1 cellular context compared by ENCODE assay signal in genomic region chr14:77104393-77104792, GRCh38.
TF ChIP-seq lines count a peak whose summit lies in the region.

No MANE protein-coding gene starts in this region.

TF ChIP-seq in K562, 482 proteins besides CTCF, POLR2A, EP300 and RAD21:
- TF ChIP-seq, protein P1, sequence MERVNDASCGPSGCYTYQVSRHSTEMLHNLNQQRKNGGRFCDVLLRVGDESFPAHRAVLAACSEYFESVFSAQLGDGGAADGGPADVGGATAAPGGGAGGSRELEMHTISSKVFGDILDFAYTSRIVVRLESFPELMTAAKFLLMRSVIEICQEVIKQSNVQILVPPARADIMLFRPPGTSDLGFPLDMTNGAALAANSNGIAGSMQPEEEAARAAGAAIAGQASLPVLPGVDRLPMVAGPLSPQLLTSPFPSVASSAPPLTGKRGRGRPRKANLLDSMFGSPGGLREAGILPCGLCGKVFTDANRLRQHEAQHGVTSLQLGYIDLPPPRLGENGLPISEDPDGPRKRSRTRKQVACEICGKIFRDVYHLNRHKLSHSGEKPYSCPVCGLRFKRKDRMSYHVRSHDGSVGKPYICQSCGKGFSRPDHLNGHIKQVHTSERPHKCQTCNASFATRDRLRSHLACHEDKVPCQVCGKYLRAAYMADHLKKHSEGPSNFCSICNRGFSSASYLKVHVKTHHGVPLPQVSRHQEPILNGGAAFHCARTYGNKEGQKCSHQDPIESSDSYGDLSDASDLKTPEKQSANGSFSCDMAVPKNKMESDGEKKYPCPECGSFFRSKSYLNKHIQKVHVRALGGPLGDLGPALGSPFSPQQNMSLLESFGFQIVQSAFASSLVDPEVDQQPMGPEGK (CRISPR knock-in tag; IDR thresholded peaks at IDR 0.05; ENCODE audit: borderline replicate concordance): no peak
- TF ChIP-seq BDP1 (IDR thresholded peaks at IDR 0.05; ENCODE audit: insufficient read depth, insufficient read length) (no peak), KAT8 (IDR thresholded peaks at IDR 0.05; ENCODE audit: low read depth) (no peak), SMARCA4 (IDR thresholded peaks at IDR 0.05) (no peak)
- TF ChIP-seq, protein P2, sequence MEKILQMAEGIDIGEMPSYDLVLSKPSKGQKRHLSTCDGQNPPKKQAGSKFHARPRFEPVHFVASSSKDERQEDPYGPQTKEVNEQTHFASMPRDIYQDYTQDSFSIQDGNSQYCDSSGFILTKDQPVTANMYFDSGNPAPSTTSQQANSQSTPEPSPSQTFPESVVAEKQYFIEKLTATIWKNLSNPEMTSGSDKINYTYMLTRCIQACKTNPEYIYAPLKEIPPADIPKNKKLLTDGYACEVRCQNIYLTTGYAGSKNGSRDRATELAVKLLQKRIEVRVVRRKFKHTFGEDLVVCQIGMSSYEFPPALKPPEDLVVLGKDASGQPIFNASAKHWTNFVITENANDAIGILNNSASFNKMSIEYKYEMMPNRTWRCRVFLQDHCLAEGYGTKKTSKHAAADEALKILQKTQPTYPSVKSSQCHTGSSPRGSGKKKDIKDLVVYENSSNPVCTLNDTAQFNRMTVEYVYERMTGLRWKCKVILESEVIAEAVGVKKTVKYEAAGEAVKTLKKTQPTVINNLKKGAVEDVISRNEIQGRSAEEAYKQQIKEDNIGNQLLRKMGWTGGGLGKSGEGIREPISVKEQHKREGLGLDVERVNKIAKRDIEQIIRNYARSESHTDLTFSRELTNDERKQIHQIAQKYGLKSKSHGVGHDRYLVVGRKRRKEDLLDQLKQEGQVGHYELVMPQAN (IDR thresholded peaks at IDR 0.05; ENCODE audit: borderline replicate concordance): no peak
- TF ChIP-seq, protein P3, sequence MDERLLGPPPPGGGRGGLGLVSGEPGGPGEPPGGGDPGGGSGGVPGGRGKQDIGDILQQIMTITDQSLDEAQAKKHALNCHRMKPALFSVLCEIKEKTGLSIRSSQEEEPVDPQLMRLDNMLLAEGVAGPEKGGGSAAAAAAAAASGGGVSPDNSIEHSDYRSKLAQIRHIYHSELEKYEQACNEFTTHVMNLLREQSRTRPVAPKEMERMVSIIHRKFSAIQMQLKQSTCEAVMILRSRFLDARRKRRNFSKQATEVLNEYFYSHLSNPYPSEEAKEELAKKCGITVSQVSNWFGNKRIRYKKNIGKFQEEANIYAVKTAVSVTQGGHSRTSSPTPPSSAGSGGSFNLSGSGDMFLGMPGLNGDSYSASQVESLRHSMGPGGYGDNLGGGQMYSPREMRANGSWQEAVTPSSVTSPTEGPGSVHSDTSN (CRISPR knock-in tag; IDR thresholded peaks at IDR 0.05; ENCODE audit: low read depth): no peak
- TF ChIP-seq, protein P3 (tag; conservative IDR thresholded peaks at IDR 0.05; ENCODE audit: low read depth): peak; percentile 22; the same call in 1 of the 2 replicates
